Comparison of ENCODE assay signal across 22 cellular contexts in the genomic region with DNA sequence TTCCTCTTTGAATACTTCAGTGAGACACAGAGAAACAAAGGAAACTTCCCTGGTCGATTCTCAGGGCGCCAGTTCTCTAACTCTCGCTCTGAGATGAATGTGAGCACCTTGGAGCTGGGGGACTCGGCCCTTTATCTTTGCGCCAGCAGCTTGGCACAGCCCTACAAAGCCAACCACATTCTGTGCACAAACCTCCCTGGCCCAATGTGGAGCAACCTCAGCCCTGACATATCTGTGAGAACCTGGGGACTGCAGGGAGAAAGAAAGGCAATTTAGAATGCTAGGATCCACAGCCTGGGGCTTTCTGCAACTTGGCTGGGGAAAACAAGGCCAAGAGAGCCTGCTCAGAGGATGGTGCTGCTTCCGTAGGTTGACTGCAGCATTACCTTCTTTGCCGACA.
DNase-seq lines count a peak whose midpoint lies in the region; ATAC-seq and TF ChIP-seq lines count a peak whose summit lies in the region.
"Had no signal": no experiment of that assay in that cellular context is flagged by ENCODE, and none has a peak within 500 bp of the region (broad histone marks: within the 10 kb centered on the region; RNA-seq: fewer than 3 reads in every experiment).

No MANE protein-coding gene starts in this region.

- H3K9me2 ChIP-seq in Loucy (replicated peaks; ENCODE audit: low read depth, low read length), result no peaks in the 10 kb centered on the region

- no peaks in the 10 kb centered on the region for H3K79me2 ChIP-seq in Loucy (ENCODE audit: insufficient read depth, low read length)
- H3K79me2 ChIP-seq: hepatocyte had no signal

- ATAC-seq in natural killer cell (no peak), HG02610 (IDR thresholded peaks at IDR 0.05; ENCODE audit: unreplicated experiment) (no peak)

- H3K4me1 Mint-ChIP-seq in activated naive CD4-positive, alpha-beta T cell treated with anti-CD3 and anti-CD28 coated beads, Interleukin-2, amount 50 U/mL, for 24 hours, result peaks cover 23% of the 10 kb centered on the region
- H3K4me1 Mint-ChIP-seq in activated T-helper 2 cell treated with anti-CD3 and anti-CD28 coated beads, Interferon-gamma antibody, Interleukin-2, Interleukin-4, amounts not matched to agents 10 μg/mL and 5 μg/mL and 100 μg/mL, durations not matched to agents 14 hours and 24 hours and 36 hours (ENCODE audit: low read depth), result peaks cover 3% of the 10 kb centered on the region
- no peaks in the 10 kb centered on the region for H3K4me1 Mint-ChIP-seq in natural killer cell

- H3K4me3 ChIP-seq in Loucy (ENCODE audit: low read length, poor library complexity, severe bottlenecking), result no peak overlapping the region
- H3K4me3 ChIP-seq in thymus (ENCODE audit: low read length), result peak overlapping the region; percentile 14
- H3K4me3 ChIP-seq: BLaER1, cardiac muscle cell, hepatocyte, lower lobe of right lung, Peyer's patch had no signal

- intact Hi-C loops in activated T-helper 2 cell treated with anti-CD3 and anti-CD28 coated beads, Interferon-gamma antibody, Interleukin-2, Interleukin-4, amounts not matched to agents 10 μg/mL and 5 μg/mL and 100 μg/mL, durations not matched to agents 14 hours and 24 hours and 36 hours (cut with micrococcal nuclease), result loop anchor here (2.0 to 5.0 kb wide), 2 partner anchors 475 to 686 kb away; no protein-coding TSS in a partner anchor
- intact Hi-C loops in natural killer cell (cut with micrococcal nuclease), result no loop called here

- H3K4me2 ChIP-seq in Loucy (ENCODE audit: low read depth, low read length, poor library complexity, severe bottlenecking), result no peak overlapping the region
- H3K4me2 ChIP-seq: BLaER1, hepatocyte had no signal

- peak overlapping the region; percentile 10 for H3K9ac ChIP-seq in Loucy (ENCODE audit: low read depth, low read length, poor library complexity, severe bottlenecking)
- H3K9ac ChIP-seq: BLaER1 had no signal

- no peak for DNase-seq in activated naive CD4-positive, alpha-beta T cell treated with Interleukin-2 at 50 U/mL for 16 hours
- no peak for DNase-seq in activated T-helper 2 cell treated with anti-CD3 and anti-CD28 coated beads, Interferon-gamma antibody, Interleukin-2, Interleukin-4, amounts not matched to agents 10 μg/mL and 5 μg/mL and 100 μg/mL, durations not matched to agents 14 hours and 24 hours and 36 hours (ENCODE audit: low spot score)
- no peak for DNase-seq in natural killer cell
- DNase-seq: effector CD4-positive, alpha-beta T cell; HCEC 1CT; lower lobe of right lung; NCI-H1092 treated with DMSO at 0.1 percent for 48 hours; NCI-H1694 treated with DMSO at 0.1 percent for 48 hours; NCI-H446 treated with DMSO at 0.1 percent for 48 hours; Peyer's patch; SHP77; stimulated activated CD4-positive, alpha-beta T cell treated with anti-CD3 and anti-CD28 coated beads, Interleukin-4, amount 100 ng/mL, for 24 hours; trophoblast cell; WERI-Rb-1 had no signal

- WGBS in thymus, result 7% methylated on average over 7 of the region's 7 CpGs

- H3K4me1 ChIP-seq in Loucy (ENCODE audit: insufficient read depth, low read length, poor library complexity, severe bottlenecking) (peaks cover 38% of the 10 kb centered on the region), thymus (ENCODE audit: control insufficient read depth, insufficient read depth, low read length) (peaks cover 22% of the 10 kb centered on the region)
- H3K4me1 ChIP-seq: lower lobe of right lung, Peyer's patch had no signal

- peak overlapping the region; percentile 61 for H3K27ac ChIP-seq in thymus (ENCODE audit: low read depth)
- H3K27ac ChIP-seq: BLaER1, cardiac muscle cell, hepatocyte, lower lobe of right lung, Peyer's patch, WERI-Rb-1 had no signal

- H3K36me3 Mint-ChIP-seq in activated naive CD4-positive, alpha-beta T cell treated with anti-CD3 and anti-CD28 coated beads, Interleukin-2, amount 50 U/mL, for 24 hours, result no peaks in the 10 kb centered on the region
- no peaks in the 10 kb centered on the region for H3K36me3 Mint-ChIP-seq in activated T-helper 2 cell treated with anti-CD3 and anti-CD28 coated beads, Interferon-gamma antibody, Interleukin-2, Interleukin-4, amounts not matched to agents 10 μg/mL and 5 μg/mL and 100 μg/mL, durations not matched to agents 14 hours and 24 hours and 36 hours (ENCODE audit: low read depth)
- no peaks in the 10 kb centered on the region for H3K36me3 Mint-ChIP-seq in natural killer cell
- H3K36me3 Mint-ChIP-seq: natural killer cell treated with Interleukin-12 subunit alpha and Interleukin-12 subunit beta and Interleukin-15 and Interleukin-18, amount 100 ng/mL, for 72 hours had no signal

- H2AFZ ChIP-seq in Loucy (ENCODE audit: low read length), result 0 out of 2 replicates have a peak overlapping the region, but pooled peaks have one; percentile 26
- H2AFZ ChIP-seq: hepatocyte had no signal

- H3K27ac Mint-ChIP-seq in activated naive CD4-positive, alpha-beta T cell treated with anti-CD3 and anti-CD28 coated beads, Interleukin-2, amount 50 U/mL, for 24 hours, result no peak overlapping the region
- no peak overlapping the region for H3K27ac Mint-ChIP-seq in activated T-helper 2 cell treated with anti-CD3 and anti-CD28 coated beads, Interferon-gamma antibody, Interleukin-2, Interleukin-4, amounts not matched to agents 10 μg/mL and 5 μg/mL and 100 μg/mL, durations not matched to agents 14 hours and 24 hours and 36 hours
- H3K27ac Mint-ChIP-seq in natural killer cell, result no peak overlapping the region
- H3K27ac Mint-ChIP-seq: natural killer cell treated with Interleukin-12 subunit alpha and Interleukin-12 subunit beta and Interleukin-15 and Interleukin-18, amount 100 ng/mL, for 72 hours had no signal

- H3K27me3 Mint-ChIP-seq in activated naive CD4-positive, alpha-beta T cell treated with anti-CD3 and anti-CD28 coated beads, Interleukin-2, amount 50 U/mL, for 24 hours, result peaks cover 2% of the 10 kb centered on the region
- peaks cover 19% of the 10 kb centered on the region for H3K27me3 Mint-ChIP-seq in activated T-helper 2 cell treated with anti-CD3 and anti-CD28 coated beads, Interferon-gamma antibody, Interleukin-2, Interleukin-4, amounts not matched to agents 10 μg/mL and 5 μg/mL and 100 μg/mL, durations not matched to agents 14 hours and 24 hours and 36 hours (ENCODE audit: low read depth)
- H3K27me3 Mint-ChIP-seq in natural killer cell (ENCODE audit: low read depth in 2 of 2), result peaks cover 6 to 11% of the 10 kb centered on the region in 2 donors

- no peaks in the 10 kb centered on the region for H4K20me1 ChIP-seq in Loucy (ENCODE audit: insufficient read depth, low read length, poor library complexity, severe bottlenecking)
- H4K20me1 ChIP-seq: BLaER1 had no signal

- TF ChIP-seq CTCF in Loucy (conservative IDR thresholded peaks at IDR 0.05; ENCODE audit: low read length), result no peak
- no peak for TF ChIP-seq CTCF in natural killer cell (IDR thresholded peaks at IDR 0.05)

- H3K27me3 ChIP-seq in Loucy (ENCODE audit: insufficient read depth, low read length, poor library complexity, severe bottlenecking) (no peaks in the 10 kb centered on the region), thymus (ENCODE audit: control insufficient read depth, insufficient read depth) (no peaks in the 10 kb centered on the region)
- H3K27me3 ChIP-seq: BLaER1, cardiac muscle cell, hepatocyte, Peyer's patch had no signal

- peak overlapping the region; percentile 51 for H3K4me3 Mint-ChIP-seq in activated naive CD4-positive, alpha-beta T cell treated with anti-CD3 and anti-CD28 coated beads, Interleukin-2, amount 50 U/mL, for 24 hours
- peak overlapping the region; percentile 59 for H3K4me3 Mint-ChIP-seq in activated T-helper 2 cell treated with anti-CD3 and anti-CD28 coated beads, Interferon-gamma antibody, Interleukin-2, Interleukin-4, amounts not matched to agents 10 μg/mL and 5 μg/mL and 100 μg/mL, durations not matched to agents 14 hours and 24 hours and 36 hours (ENCODE audit: low read depth)
- H3K4me3 Mint-ChIP-seq in natural killer cell, result no peak overlapping the region
- H3K4me3 Mint-ChIP-seq: natural killer cell treated with Interleukin-12 subunit alpha and Interleukin-12 subunit beta and Interleukin-15 and Interleukin-18, amount 100 ng/mL, for 72 hours had no signal

- H3K9me3 ChIP-seq in Loucy (ENCODE audit: insufficient read depth, low read depth, low read length) (no peaks in the 10 kb centered on the region), thymus (ENCODE audit: control insufficient read depth) (no peaks in the 10 kb centered on the region)
- H3K9me3 ChIP-seq: BLaER1, lower lobe of right lung, Peyer's patch had no signal

- no peaks in the 10 kb centered on the region for H3K9me3 Mint-ChIP-seq in activated naive CD4-positive, alpha-beta T cell treated with anti-CD3 and anti-CD28 coated beads, Interleukin-2, amount 50 U/mL, for 24 hours
- no peaks in the 10 kb centered on the region for H3K9me3 Mint-ChIP-seq in activated T-helper 2 cell treated with anti-CD3 and anti-CD28 coated beads, Interferon-gamma antibody, Interleukin-2, Interleukin-4, amounts not matched to agents 10 μg/mL and 5 μg/mL and 100 μg/mL, durations not matched to agents 14 hours and 24 hours and 36 hours
- H3K9me3 Mint-ChIP-seq in natural killer cell, result no peaks in the 10 kb centered on the region
- H3K9me3 Mint-ChIP-seq: natural killer cell treated with Interleukin-12 subunit alpha and Interleukin-12 subunit beta and Interleukin-15 and Interleukin-18, amount 100 ng/mL, for 72 hours had no signal

- H3F3A ChIP-seq in Loucy (ENCODE audit: low read depth), result peaks cover 12% of the 10 kb centered on the region

- no peaks in the 10 kb centered on the region for H3K36me3 ChIP-seq in Loucy (ENCODE audit: insufficient read depth, low read length)
- no peaks in the 10 kb centered on the region for H3K36me3 ChIP-seq in thymus (ENCODE audit: control insufficient read depth, insufficient read depth)
- H3K36me3 ChIP-seq: BLaER1, cardiac muscle cell, lower lobe of right lung, Peyer's patch, WERI-Rb-1 had no signal
